ENCODE assay signal across 22 cellular contexts in the genomic region with DNA sequence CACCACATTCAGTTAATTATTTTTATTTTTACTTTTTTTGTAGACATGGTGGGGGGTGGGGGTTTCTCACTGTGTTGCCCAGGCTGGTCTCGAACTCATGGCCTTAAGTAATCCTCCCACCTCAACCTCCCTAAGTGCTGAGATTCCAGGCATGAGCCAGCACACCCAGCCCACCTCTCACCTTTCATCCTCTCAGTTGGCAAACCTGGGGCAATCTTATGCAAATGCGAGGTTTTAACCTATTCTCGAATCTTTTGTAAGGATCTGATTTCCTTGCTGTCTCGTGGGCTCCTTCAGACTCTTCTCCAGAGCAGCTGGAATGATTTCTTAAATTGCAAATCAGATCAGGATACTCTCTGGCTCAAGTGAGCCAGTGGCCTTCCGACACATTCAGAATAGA. TPM values are rescaled to one million over a fixed set of nuclear protein-coding genes. Genes with fewer than 3 reads are reported as not detected.
A peak's percentile ranks its signal among the peaks of the same experiment; 100 is the strongest.
DNase-seq lines count a peak whose midpoint lies in the region; ATAC-seq, FAIRE-seq and TF ChIP-seq lines count a peak whose summit lies in the region.
"Had no signal": no experiment of that assay in that cellular context is flagged by ENCODE, and none has a peak within 500 bp of the region (broad histone marks: within the 10 kb centered on the region; RNA-seq: fewer than 3 reads in every experiment).

No MANE protein-coding gene starts in this region.

- no peak for ATAC-seq in activated T-cell treated with anti-CD3 and anti-CD28 coated beads, Interleukin-2, amount 50 U/mL, for 72 hours (replicated peaks in 1 of 2)
- ATAC-seq: GM12878 had no signal

- intact Hi-C loops in kidney (cut with DNase I) (no loop called here), posterior vena cava (cut with DNase I) (no loop called here)

- H3K36me3 ChIP-seq in NT2/D1 (ENCODE audit: insufficient read depth, insufficient read length, low read length) (no peaks in the 10 kb centered on the region), kidney (ENCODE audit: control insufficient read depth in 1 of 2, insufficient read depth in 2 of 2, low read length in 2 of 2) (no peaks in the 10 kb centered on the region)
- H3K36me3 ChIP-seq: HAP-1 had no signal

- no peak overlapping the region for H3K4me3 ChIP-seq in NT2/D1 (ENCODE audit: insufficient read length, low read depth)
- no peak overlapping the region for H3K4me3 ChIP-seq in kidney (ENCODE audit: low read length in 2 of 2)
- H3K4me3 ChIP-seq: GM12878, GM23248, HAP-1 had no signal

- peak; percentile 9 for DNase-seq in NT2/D1 (ENCODE audit: low read depth, low spot score)
- DNase-seq in kidney, result peak; percentile 1
- DNase-seq in posterior vena cava (ENCODE audit: low spot score), result peak; percentile 30
- no peak for DNase-seq in NCI-H1930 (lab: John Stamatoyannopoulos, UW)
- no peak for DNase-seq in endothelial cell (ENCODE audit: low spot score)
- DNase-seq in activated T-cell treated with anti-CD3 and anti-CD28 coated beads, Interleukin-2, amount 50 U/mL, for 72 hours, result no peak
- DNase-seq: C1 segment of cervical spinal cord; Calu3; CD4-positive, alpha-beta memory T cell; COR-L47; DMS53; DMS79 treated with DMSO at 0.1 percent for 48 hours; GM23248; HFFc6 had no signal

- peaks cover 8% of the 10 kb centered on the region for H3K27me3 Mint-ChIP-seq in endothelial cell (ENCODE audit: unreplicated experiment)
- H3K27me3 Mint-ChIP-seq in activated T-cell treated with anti-CD3 and anti-CD28 coated beads, Interleukin-2, amount 50 U/mL, for 72 hours (ENCODE audit: low read depth), result peaks cover 18% of the 10 kb centered on the region

- H3K4me1 ChIP-seq in NT2/D1 (ENCODE audit: insufficient read depth, insufficient read length), result no peaks in the 10 kb centered on the region
- H3K4me1 ChIP-seq in kidney (ENCODE audit: control insufficient read depth in 1 of 2, insufficient read depth in 1 of 2, low read depth in 1 of 2, low read length in 2 of 2), result no peaks in the 10 kb centered on the region
- H3K4me1 ChIP-seq: HAP-1 had no signal

- H3K9me3 ChIP-seq in NT2/D1 (ENCODE audit: insufficient read depth, low read length) (peaks cover 45% of the 10 kb centered on the region), kidney (ENCODE audit: control insufficient read depth in 1 of 2, low read length in 2 of 2) (peaks cover 0 to 7% of the 10 kb centered on the region in 2 donors)

- no peak overlapping the region for H3K9ac ChIP-seq in NT2/D1 (ENCODE audit: insufficient read length, low read depth)
- no peak overlapping the region for H3K9ac ChIP-seq in kidney (ENCODE audit: low read length in 2 of 2)
- H3K9ac ChIP-seq: GM23248 had no signal

- no peaks in the 10 kb centered on the region for H3K27me3 ChIP-seq in NT2/D1 (ENCODE audit: insufficient read depth, insufficient read length)

- no peak overlapping the region for H3K4me3 Mint-ChIP-seq in endothelial cell (ENCODE audit: unreplicated experiment)
- no peak overlapping the region for H3K4me3 Mint-ChIP-seq in activated T-cell treated with anti-CD3 and anti-CD28 coated beads, Interleukin-2, amount 50 U/mL, for 72 hours
- H3K4me3 Mint-ChIP-seq: CD4-positive, alpha-beta memory T cell; HFFc6 had no signal

- TF ChIP-seq CTCF in kidney (IDR thresholded peaks at IDR 0.05; ENCODE audit: borderline replicate concordance, extremely low read depth, insufficient read depth) (no peak), endothelial cell (IDR thresholded peaks at IDR 0.05; ENCODE audit: unreplicated experiment) (no peak)

- no peak overlapping the region for H3K27ac Mint-ChIP-seq in endothelial cell (ENCODE audit: unreplicated experiment)
- H3K27ac Mint-ChIP-seq in activated T-cell treated with anti-CD3 and anti-CD28 coated beads, Interleukin-2, amount 50 U/mL, for 72 hours, result no peak overlapping the region
- H3K27ac Mint-ChIP-seq: CD4-positive, alpha-beta memory T cell; HFFc6 had no signal

- FAIRE-seq in kidney (lab: Jason Lieb, UNC), result no peak
- FAIRE-seq: G401.6, GM12878, GM19239, H54 had no signal

- peaks cover 21% of the 10 kb centered on the region for H3K36me3 Mint-ChIP-seq in endothelial cell (ENCODE audit: low read depth, unreplicated experiment)
- H3K36me3 Mint-ChIP-seq in activated T-cell treated with anti-CD3 and anti-CD28 coated beads, Interleukin-2, amount 50 U/mL, for 72 hours (ENCODE audit: insufficient read depth in 2 of 2), result peaks cover 5 to 13% of the 10 kb centered on the region in 2 donors

- no peak overlapping the region for H3K27ac ChIP-seq in kidney (ENCODE audit: low read depth in 2 of 2, low read length in 2 of 2)
- H3K27ac ChIP-seq: GM23248 had no signal

- H3K4me1 Mint-ChIP-seq in endothelial cell (ENCODE audit: unreplicated experiment), result no peaks in the 10 kb centered on the region
- H3K4me1 Mint-ChIP-seq in activated T-cell treated with anti-CD3 and anti-CD28 coated beads, Interleukin-2, amount 50 U/mL, for 72 hours (ENCODE audit: low read depth), result no peaks in the 10 kb centered on the region
- H3K4me1 Mint-ChIP-seq: CD4-positive, alpha-beta memory T cell had no signal

- H3K9me3 Mint-ChIP-seq in endothelial cell (ENCODE audit: unreplicated experiment), result peaks cover 6% of the 10 kb centered on the region
- peaks cover 7 to 10% of the 10 kb centered on the region in 2 donors for H3K9me3 Mint-ChIP-seq in activated T-cell treated with anti-CD3 and anti-CD28 coated beads, Interleukin-2, amount 50 U/mL, for 72 hours

RNA-seq across cellular contexts. Expression of gene SLC2A7, which starts 7.1 kb away (rescaled TPM):
- total RNA-seq in kidney (not detected), posterior vena cava (not detected), endothelial cell (ENCODE audit: unreplicated experiment) (not detected)
- polyA plus RNA-seq in kidney (ENCODE audit: insufficient read depth, low read depth, low replicate concordance), result not detected
- under 1 TPM in 1 of 2 donors, not detected in 1; 0.22 TPM for total RNA-seq in activated T-cell treated with anti-CD3 and anti-CD28 coated beads, Interleukin-2, amount 50 U/mL, for 72 hours
- total RNA-seq: A172; A673; Calu3; CD4-positive, alpha-beta memory T cell; GM12878; GM23248; HFFc6 had no signal
- polyA plus RNA-seq: BJ; CD4-positive, alpha-beta memory T cell; GM12878; GM23248 had no signal

RNA-seq across cellular contexts. Expression of gene SLC2A5, which starts 36.1 kb away (rescaled TPM):
- 6.4 TPM for total RNA-seq in kidney
- polyA plus RNA-seq in kidney (ENCODE audit: insufficient read depth, low read depth, low replicate concordance), result 9.0 TPM
- total RNA-seq in posterior vena cava, result 1 to 10 TPM; 2.0 to 3.2 TPM
- total RNA-seq in endothelial cell (ENCODE audit: unreplicated experiment), result not detected
- not detected for total RNA-seq in activated T-cell treated with anti-CD3 and anti-CD28 coated beads, Interleukin-2, amount 50 U/mL, for 72 hours
- total RNA-seq: A172, A673 had no signal
- polyA plus RNA-seq: CD4-positive, alpha-beta memory T cell had no signal

Comparison
In these comparisons a context has a peak if more than half of its experiments do, and no peak if none do; other contexts are left out.
1. DNase-seq: peak in NT2/D1 (single experiment), kidney (single experiment) and posterior vena cava (single experiment); none in NCI-H1930 (0 of 2), endothelial cell (single experiment) and activated T-cell treated with anti-CD3 and anti-CD28 coated beads, Interleukin-2, amount 50 U/mL, for 72 hours (0 of 2).